Comparison of ENCODE assay signal across 8 cellular contexts in the genomic region with DNA sequence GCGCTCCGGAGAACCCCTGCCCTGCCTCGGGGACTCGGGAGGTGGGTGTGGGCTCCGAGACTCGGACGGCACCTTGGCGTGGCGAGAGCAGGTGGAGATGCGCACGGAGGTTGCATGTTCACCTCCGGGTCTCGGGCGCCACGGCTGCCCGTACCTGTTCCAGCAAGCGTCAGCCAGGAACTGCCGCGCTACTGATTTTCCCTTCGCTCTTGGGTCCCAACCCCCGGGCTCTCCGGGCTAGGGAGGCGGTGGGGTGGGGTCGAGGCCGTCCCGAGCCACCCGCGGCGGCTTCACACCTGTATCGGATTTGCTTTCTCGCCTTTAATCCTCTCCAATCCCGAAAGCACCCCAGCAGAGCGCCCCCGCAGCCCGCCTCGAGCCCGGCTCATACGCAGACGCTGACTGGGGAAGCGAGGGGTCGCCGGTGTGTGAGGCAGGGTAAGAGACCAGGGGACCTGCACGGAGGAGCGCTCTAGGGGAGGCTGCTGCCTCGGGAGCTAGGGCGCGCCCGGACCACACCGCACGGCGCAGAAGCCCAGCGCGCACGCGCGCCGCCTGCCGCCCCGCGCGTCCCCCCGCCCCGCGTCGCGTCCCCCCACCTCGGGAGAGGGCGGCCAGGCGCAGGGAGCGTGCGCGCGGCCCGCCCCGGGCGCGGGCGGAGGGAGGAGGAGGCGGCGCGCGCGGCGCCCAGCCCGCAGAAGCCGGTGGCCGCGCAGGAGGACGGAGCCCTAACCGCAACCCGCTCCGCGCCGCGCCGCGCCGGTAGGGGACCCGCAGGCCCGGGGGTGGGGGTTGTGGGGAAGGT. TPM values are rescaled to one million over a fixed set of nuclear protein-coding genes. Genes with fewer than 3 reads are reported as not detected.
DNase-seq lines count a peak whose midpoint lies in the region; ATAC-seq and TF ChIP-seq lines count a peak whose summit lies in the region.

A gene with protein sequence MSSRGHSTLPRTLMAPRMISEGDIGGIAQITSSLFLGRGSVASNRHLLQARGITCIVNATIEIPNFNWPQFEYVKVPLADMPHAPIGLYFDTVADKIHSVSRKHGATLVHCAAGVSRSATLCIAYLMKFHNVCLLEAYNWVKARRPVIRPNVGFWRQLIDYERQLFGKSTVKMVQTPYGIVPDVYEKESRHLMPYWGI (plus strand): TSS at position 695 of the 805 bp plus-strand sequence. CDS start 22,382 bp downstream, outside the sequence.

- H3K27ac Mint-ChIP-seq in T-helper 2 cell treated with Interferon-gamma antibody and Interleukin-4, amounts not matched to agents 5 μg/mL and 100 μg/mL, for 36 hours: peak within 1 kb of the TSS; percentile 94

- H3K9me3 Mint-ChIP-seq in T-helper 2 cell treated with Interferon-gamma antibody and Interleukin-4, amounts not matched to agents 5 μg/mL and 100 μg/mL, for 36 hours: no peaks in the 10 kb centered on the region

- no peak for TF ChIP-seq CTCF in HFF-Myc (IDR thresholded peaks at IDR 0.05; ENCODE audit: low read depth, low read length, missing control alignments)
- TF ChIP-seq CTCF in uterus (IDR thresholded peaks at IDR 0.05): no peak

- H3K27ac ChIP-seq in right cardiac atrium (ENCODE audit: low read length): peak within 1 kb of the TSS; percentile 95
- peak within 1 kb of the TSS; percentile 74 for H3K27ac ChIP-seq in rectal smooth muscle tissue (ENCODE audit: low read depth, low read length)
- H3K27ac ChIP-seq in uterus: peak within 1 kb of the TSS; percentile 84 to 89

- TF ChIP-seq POLR2A in GM10847 (IDR thresholded peaks at IDR 0.05; ENCODE audit: extremely low read depth, insufficient read length) (peak; percentile 55), uterus (IDR thresholded peaks at IDR 0.05) (peak; percentile 72 to 86)

- H3K4me3 ChIP-seq in HFF-Myc (replicated peaks; ENCODE audit: low read depth, low read length) (peak within 1 kb of the TSS; percentile 86), right cardiac atrium (ENCODE audit: low read length) (peak within 1 kb of the TSS; percentile 73), rectal smooth muscle tissue (ENCODE audit: low read length) (peak within 1 kb of the TSS; percentile 93), uterus (peak within 1 kb of the TSS; percentile 88 to 97)

- WGBS in right cardiac atrium: under 1% methylated on average over 87 of the region's 100 CpGs

- H3K27me3 ChIP-seq in right cardiac atrium (ENCODE audit: control insufficient read depth, insufficient read depth) (no peaks in the 10 kb centered on the region), rectal smooth muscle tissue (ENCODE audit: control insufficient read depth, insufficient read depth, low read length) (no peaks in the 10 kb centered on the region), uterus (no peaks in the 10 kb centered on the region)

- no peaks in the 10 kb centered on the region for H3K36me3 ChIP-seq in rectal smooth muscle tissue (ENCODE audit: control insufficient read depth, insufficient read depth, low read length)
- H3K36me3 ChIP-seq in uterus: no peaks in the 10 kb centered on the region

- H3K4me1 ChIP-seq in right cardiac atrium (ENCODE audit: control insufficient read depth, insufficient read depth, low read length): no peaks in the 10 kb centered on the region
- peaks cover 18% of the 10 kb centered on the region for H3K4me1 ChIP-seq in rectal smooth muscle tissue (ENCODE audit: control insufficient read depth, insufficient read depth, low read length)
- no peaks in the 10 kb centered on the region for H3K4me1 ChIP-seq in uterus

- H3K9ac ChIP-seq in rectal smooth muscle tissue (ENCODE audit: low read length): peak within 1 kb of the TSS; percentile 59

- H3K9me3 ChIP-seq in right cardiac atrium (ENCODE audit: control insufficient read depth, low read length) (no peaks in the 10 kb centered on the region), uterus (no peaks in the 10 kb centered on the region)

- peaks cover 33% of the 10 kb centered on the region for H3K4me1 Mint-ChIP-seq in T-helper 2 cell treated with Interferon-gamma antibody and Interleukin-4, amounts not matched to agents 5 μg/mL and 100 μg/mL, for 36 hours (ENCODE audit: low read depth)

- DNase-seq in HFF-Myc (ENCODE audit: extremely low read depth, low read depth): no peak
- DNase-seq in NCI-H1105 (lab: John Stamatoyannopoulos, UW): peak; percentile 77
- DNase-seq in T-helper 2 cell treated with Interferon-gamma antibody and Interleukin-4, amounts not matched to agents 5 μg/mL and 100 μg/mL, for 36 hours (ENCODE audit: low spot score): peak; percentile 81
- DNase-seq in anterior cingulate cortex (lab: John Stamatoyannopoulos, UW): peak in 54 of 58 donors; percentile 34 to 86 (median 72)
- DNase-seq in right cardiac atrium: peak; percentile 83 to 94 (median 93)
- peak; percentile 69 to 83 for DNase-seq in uterus

- H3K4me3 Mint-ChIP-seq in T-helper 2 cell treated with Interferon-gamma antibody and Interleukin-4, amounts not matched to agents 5 μg/mL and 100 μg/mL, for 36 hours: peak within 1 kb of the TSS; percentile 91

- peak; percentile 87 to 91 for ATAC-seq in right cardiac atrium

- intact Hi-C loops in right cardiac atrium (cut with DNase I) (loop anchor here in 1 of 4 donors (5.0 kb wide), 1 partner anchor 82 kb away; a partner anchor contains a TSS), uterus (cut with DNase I; ENCODE audit: low total_unique reads) (no loop called here)

- peaks cover 3% of the 10 kb centered on the region for H3K27me3 Mint-ChIP-seq in T-helper 2 cell treated with Interferon-gamma antibody and Interleukin-4, amounts not matched to agents 5 μg/mL and 100 μg/mL, for 36 hours (ENCODE audit: low read depth)

- peaks cover 2% of the 10 kb centered on the region for H3K36me3 Mint-ChIP-seq in T-helper 2 cell treated with Interferon-gamma antibody and Interleukin-4, amounts not matched to agents 5 μg/mL and 100 μg/mL, for 36 hours (ENCODE audit: low read depth)

RNA-seq across cellular contexts. Expression of the gene that starts here (rescaled TPM):
- total RNA-seq in right cardiac atrium (10 to 100 TPM; 16.7 to 20.1 (median 18.4) TPM), uterus (10 to 100 TPM; 10.4 to 70.0 (median 32.6) TPM)
- 17.8 TPM for polyA plus RNA-seq in right cardiac atrium
